ENCODE assay signal across 7 cellular contexts in the genomic region with DNA sequence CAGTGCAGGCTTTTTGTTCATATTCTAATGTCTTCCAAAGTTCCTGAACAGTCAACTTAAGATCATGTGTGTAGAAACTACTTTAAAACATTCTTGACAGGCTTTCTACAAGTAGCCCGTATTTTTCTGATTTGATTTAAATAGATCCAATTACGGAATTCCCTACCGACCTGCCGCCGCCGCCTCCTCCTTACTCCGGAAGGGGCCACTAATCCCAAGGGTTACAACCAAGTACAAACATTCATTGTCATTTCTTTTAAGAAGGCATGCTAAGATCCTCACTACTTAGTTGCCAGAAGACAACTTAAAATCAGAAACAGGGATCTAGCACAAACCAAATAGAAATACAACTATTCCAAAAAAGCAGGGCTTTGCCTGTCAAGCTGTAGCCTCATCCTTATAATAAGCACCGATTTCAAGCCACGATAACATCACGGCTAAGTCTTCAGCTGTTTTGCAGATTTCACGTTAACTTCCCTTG. TPM values are rescaled to one million over a fixed set of nuclear protein-coding genes. Genes with fewer than 3 reads are reported as not detected.
DNase-seq lines count a peak whose midpoint lies in the region; ATAC-seq, FAIRE-seq and TF ChIP-seq lines count a peak whose summit lies in the region.

No MANE protein-coding gene starts in this region.

- peaks cover 4 to 13% (median 7%) of the 10 kb centered on the region in 5 donors for H3K36me3 Mint-ChIP-seq in naive thymus-derived CD4-positive, alpha-beta T cell

- TF ChIP-seq EP300 in H1 (IDR thresholded peaks at IDR 0.05; ENCODE audit: borderline replicate concordance in 1 of 2, low read depth in 2 of 2, low read length in 2 of 2), result no peak

- peak overlapping the region; percentile 94 to 100 (median 99) for H3K27ac Mint-ChIP-seq in naive thymus-derived CD4-positive, alpha-beta T cell

- TF ChIP-seq CTCF in PC-9 (conservative IDR thresholded peaks at IDR 0.05) (0 out of 2 replicates have a peak, but pooled peaks have one; percentile 18), H1 (IDR thresholded peaks at IDR 0.05; ENCODE audit: control extremely low read depth in 1 of 3, insufficient read depth in 1 of 3, low read depth in 1 of 3, low read length in 3 of 3) (no peak)

- no peak overlapping the region for H3K14ac ChIP-seq in H1 (ENCODE audit: insufficient read length)

- H3K36me3 ChIP-seq in PC-9 (ENCODE audit: low read depth) (no peaks in the 10 kb centered on the region), H1 (ENCODE audit: control insufficient read depth in 2 of 4, insufficient read depth in 4 of 4, low read length in 3 of 4) (no peaks in the 10 kb centered on the region)
- peaks cover 0 to 4% (median 0%) of the 10 kb centered on the region in 3 experiments for H3K36me3 ChIP-seq in naive thymus-derived CD4-positive, alpha-beta T cell (ENCODE audit: control insufficient read depth in 2 of 3, insufficient read depth in 3 of 3, low read length in 3 of 3)

- H3K4me1 Mint-ChIP-seq in naive thymus-derived CD4-positive, alpha-beta T cell, result peaks cover 39 to 68% (median 57%) of the 10 kb centered on the region in 7 donors

- H4K8ac ChIP-seq in H1 (ENCODE audit: extremely low read depth, insufficient read depth, low read length), result no peak overlapping the region

- DNase-seq in GM19239 (ENCODE audit: insufficient read length, low spot score) (no peak), PC-9 (peak; percentile 15 to 34), H1 (ENCODE audit: low read depth in 1 of 2, low spot score in 2 of 2) (no peak), DMS153 (lab: John Stamatoyannopoulos, UW) (no peak), mesenteric fat pad (ENCODE audit: low spot score) (no peak)
- no peak for DNase-seq in naive thymus-derived CD4-positive, alpha-beta T cell
- no peak for DNase-seq in activated effector memory CD4-positive, alpha-beta T cell treated with anti-CD3 and anti-CD28 coated beads, Interleukin-2, amount 50 U/mL, for 16 hours

- H3K9me2 ChIP-seq in PC-9 (ENCODE audit: insufficient read depth), result no peaks in the 10 kb centered on the region

- FAIRE-seq in GM19239 (lab: Jason Lieb, UNC) (peak; percentile 40), H1 (lab: Jason Lieb, UNC) (no peak)

- TF ChIP-seq RAD21 in H1 (IDR thresholded peaks at IDR 0.05 in 1 of 2, conservative IDR thresholded peaks at IDR 0.05 in 1 of 2; ENCODE audit: low read depth in 2 of 2, low read length in 2 of 2), result no peak

- H3K9me3 ChIP-seq in PC-9 (ENCODE audit: insufficient read depth, low read depth) (no peaks in the 10 kb centered on the region), H1 (ENCODE audit: insufficient read depth in 2 of 2, low read depth in 1 of 2, low read length in 1 of 2) (no peaks in the 10 kb centered on the region)
- H3K9me3 ChIP-seq in naive thymus-derived CD4-positive, alpha-beta T cell (ENCODE audit: control insufficient read depth in 2 of 3, low read length in 3 of 3), result no peaks in the 10 kb centered on the region

- peak overlapping the region; percentile 10 for H2BK12ac ChIP-seq in H1 (ENCODE audit: low read depth, low read length)

- WGBS in H1 (ENCODE audit: extremely low coverage in 1 of 2, insufficient coverage in 1 of 2, insufficient read length in 1 of 2, insufficient replicate concordance in 2 of 2, low coverage in 1 of 2, low lambda C conversion rate in 2 of 2, missing lambda C conversion rate in 1 of 2), 2 experiments, result 1% methylated on average over 11 of the region's 11 CpGs; no CpG with 5 or more reads in 1 of the 2 experiments

- TF ChIP-seq POLR2A in H1 (IDR thresholded peaks at IDR 0.05; ENCODE audit: control extremely low read depth in 1 of 2, low read depth in 2 of 2, low read length in 2 of 2), result no peak; a peak in 1 of 3 replicates

- peak overlapping the region; percentile 82 for H3K4me2 ChIP-seq in PC-9
- peak overlapping the region; percentile 84 to 100 for H3K4me2 ChIP-seq in H1 (ENCODE audit: insufficient read depth in 1 of 2, low read depth in 2 of 2, low read length in 2 of 2)

- H3K79me2 ChIP-seq in PC-9 (ENCODE audit: low read depth), result peaks cover 57% of the 10 kb centered on the region
- peaks cover 24 to 55% of the 10 kb centered on the region in 2 experiments for H3K79me2 ChIP-seq in H1 (ENCODE audit: control insufficient read depth in 1 of 2, insufficient read depth in 2 of 2, low read length in 2 of 2)

- no peak overlapping the region for H3K56ac ChIP-seq in H1 (replicated peaks; ENCODE audit: insufficient read length, low read depth, low read length)

- H2BK120ac ChIP-seq in H1 (replicated peaks; ENCODE audit: low read depth, low read length), result no peak overlapping the region

- H3K27ac ChIP-seq in PC-9 (peak overlapping the region; percentile 71), H1 (ENCODE audit: low read depth, low read length) (peak overlapping the region; percentile 98)
- peak overlapping the region; percentile 98 for H3K27ac ChIP-seq in naive thymus-derived CD4-positive, alpha-beta T cell (ENCODE audit: low read depth, low read length)

- peak overlapping the region; percentile 93 for H2BK5ac ChIP-seq in H1 (ENCODE audit: low read depth, low read length)

- H3K9ac ChIP-seq in H1 (replicated peaks in 1 of 4; ENCODE audit: extremely low read depth in 1 of 4, low read depth in 3 of 4, low read length in 3 of 4), result peak overlapping the region; percentile 92 to 97 (median 97)

- H3K4me1 ChIP-seq in PC-9 (replicated peaks; ENCODE audit: insufficient read depth) (peaks cover 37% of the 10 kb centered on the region), H1 (replicated peaks in 1 of 4; ENCODE audit: control insufficient read depth in 3 of 4, insufficient read depth in 4 of 4, low read length in 3 of 4) (peaks cover 0 to 9% (median 6%) of the 10 kb centered on the region in 4 experiments; a peak in 4 of 7 replicates)
- H3K4me1 ChIP-seq in naive thymus-derived CD4-positive, alpha-beta T cell (ENCODE audit: control insufficient read depth in 2 of 2, insufficient read depth in 2 of 2, low read length in 2 of 2), result peaks cover 22 to 24% of the 10 kb centered on the region in 2 donors

- no peak overlapping the region for H4K91ac ChIP-seq in H1 (replicated peaks; ENCODE audit: insufficient read length, low read length)

- POLR2A ChIA-PET in PC-9 (lab: Charles Lee; ENCODE audit: unreplicated experiment), result no interaction called here
- POLR2A ChIA-PET in H1 (lab: Charles Lee; ENCODE audit: partially characterized antibody), result interaction anchor here (0.9 to 1.6 kb wide), 4 partner anchors 9 to 50 kb away, joined by 3 to 8 read pairs (median 3); no protein-coding TSS in a partner anchor
- POLR2A ChIA-PET in naive thymus-derived CD4-positive, alpha-beta T cell (lab: Charles Lee), result interaction anchor here (1.9 to 2.8 kb wide), 4 partner anchors 20 to 108 kb away, joined by 6 to 17 read pairs (median 13); a partner anchor contains a TSS

- H2BK20ac ChIP-seq in H1 (ENCODE audit: low read length), result no peak overlapping the region

- H3F3A ChIP-seq in PC-9 (ENCODE audit: insufficient read depth, low read depth), result peaks cover 7% of the 10 kb centered on the region; the same call in 1 of the 2 replicates

- peaks cover 0 to 12% (median 0%) of the 10 kb centered on the region in 5 donors for H3K27me3 Mint-ChIP-seq in naive thymus-derived CD4-positive, alpha-beta T cell

- H2AFZ ChIP-seq in PC-9 (peak overlapping the region; percentile 98), H1 (ENCODE audit: low read length) (0 out of 2 replicates have a peak overlapping the region, but pooled peaks have one; percentile 36)

- peaks cover 3% of the 10 kb centered on the region for H3K23me2 ChIP-seq in H1 (ENCODE audit: low read depth, low read length)

- peak overlapping the region; percentile 14; the same call in 1 of the 2 replicates for H3K18ac ChIP-seq in H1 (ENCODE audit: extremely low read depth, low read length)

- peak overlapping the region; percentile 91 to 100 (median 96) for H3K4me3 Mint-ChIP-seq in naive thymus-derived CD4-positive, alpha-beta T cell

- no peak overlapping the region for H3K4ac ChIP-seq in H1 (replicated peaks; ENCODE audit: insufficient read length, low read depth, low read length)

- CTCF ChIA-PET in PC-9 (lab: Charles Lee), result no interaction called here
- CTCF ChIA-PET in H1 (lab: Charles Lee; ENCODE audit: partially characterized antibody), result no interaction called here
- CTCF ChIA-PET in naive thymus-derived CD4-positive, alpha-beta T cell (lab: Charles Lee), result interaction anchor here (1.1 kb wide), 1 partner anchor 68 kb away, joined by 3 read pairs; no protein-coding TSS in a partner anchor

- H3K79me1 ChIP-seq in H1 (ENCODE audit: low read depth, low read length), result no peaks in the 10 kb centered on the region

- H4K20me1 ChIP-seq in PC-9 (ENCODE audit: insufficient read depth) (peaks cover 50% of the 10 kb centered on the region), H1 (replicated peaks in 1 of 2; ENCODE audit: control insufficient read depth in 1 of 2, insufficient read depth in 2 of 2, low read length in 2 of 2) (peaks cover 2 to 13% of the 10 kb centered on the region in 2 experiments)

- H2AK5ac ChIP-seq in H1 (ENCODE audit: low read depth, low read length), result peak overlapping the region; percentile 84

- no TSS peak for BruUV-seq in PC-9 (replicated peaks; lab: Mats Ljungman, UMichigan)

- no peak overlapping the region for H4K5ac ChIP-seq in H1 (ENCODE audit: insufficient read length, low read depth, low read length)

- H3K27me3 ChIP-seq in PC-9 (ENCODE audit: insufficient read depth, low read depth), result no peaks in the 10 kb centered on the region
- H3K27me3 ChIP-seq in H1 (replicated peaks in 1 of 4; ENCODE audit: control insufficient read depth in 3 of 4, extremely low read depth in 1 of 4, insufficient read depth in 3 of 4, low read length in 3 of 4), result no peaks in the 10 kb centered on the region
- no peaks in the 10 kb centered on the region for H3K27me3 ChIP-seq in naive thymus-derived CD4-positive, alpha-beta T cell (ENCODE audit: control insufficient read depth in 2 of 2, insufficient read depth in 2 of 2, low read length in 2 of 2)

- intact Hi-C loops in PC-9 (cut with micrococcal nuclease; ENCODE audit: unreplicated experiment), result loop anchor here (2.0 to 5.0 kb wide), 4 partner anchors 39 to 283 kb away; a partner anchor contains a TSS
- intact Hi-C loops in naive thymus-derived CD4-positive, alpha-beta T cell (cut with micrococcal nuclease), result loop anchor here (1.0 to 2.0 kb wide), 6 partner anchors 20 to 422 kb away; a partner anchor contains a TSS

- H3K9me3 Mint-ChIP-seq in naive thymus-derived CD4-positive, alpha-beta T cell, result no peaks in the 10 kb centered on the region

- H2BK15ac ChIP-seq in H1 (ENCODE audit: low read length), result no peak overlapping the region

- no peak for ATAC-seq in naive thymus-derived CD4-positive, alpha-beta T cell

- H3K23ac ChIP-seq in H1 (ENCODE audit: insufficient read length), result no peak overlapping the region

- H3K4me3 ChIP-seq in PC-9, result peak overlapping the region; percentile 89
- peak overlapping the region; percentile 93 to 99 (median 96) for H3K4me3 ChIP-seq in H1 (ENCODE audit: extremely low read depth in 1 of 4, insufficient read depth in 2 of 4, low read depth in 3 of 4, low read length in 4 of 4)
- H3K4me3 ChIP-seq in naive thymus-derived CD4-positive, alpha-beta T cell (ENCODE audit: low read length), result peak overlapping the region; percentile 79

RNA-seq across cellular contexts. Expression of a gene that starts 0.8 kb away (rescaled TPM):
- 53.7 and 59.3 TPM in 2 replicates for total RNA-seq in PC-9 (2021)
- total RNA-seq in H1 (2021; fragmentation: NEBNext Ultra II Directional; extraction: Animal tissue kit (Norgen Biotek cat#: 25700)), result 82.7 and 84.6 TPM in 2 replicates
- 12.7 and 18.1 TPM in 2 replicates for polyA plus RNA-seq in H1 (2011; rRNA removed)
- polyA plus RNA-seq in H1 (2011; cell fraction: cytosol; rRNA removed), result 22.6 TPM
- polyA plus RNA-seq in H1 (2011; cell fraction: nucleus; rRNA removed), result 15.0 TPM
- polyA plus RNA-seq in H1 (2012, experiment 1 of 2), result 25.1 to 36.9 TPM (median 30.0 TPM) in 4 replicates
- polyA plus RNA-seq in H1 (2012, experiment 2 of 2), result 6.4 TPM
- 23.5 TPM for polyA plus RNA-seq in H1 (2013, experiment 1 of 2)
- 28.3 TPM for polyA plus RNA-seq in H1 (2013, experiment 2 of 2)
- polyA minus RNA-seq in H1 (2011; rRNA and poly(A)+ RNA removed), result 85.4 and 137 TPM in 2 replicates
- polyA minus RNA-seq in H1 (2011; cell fraction: cytosol; rRNA and poly(A)+ RNA removed), result 36.5 TPM
- 79.7 TPM for polyA minus RNA-seq in H1 (2011; cell fraction: nucleus; rRNA and poly(A)+ RNA removed)
- 10 to 100 TPM; 62.6 to 98.7 (median 72.3) TPM for total RNA-seq in naive thymus-derived CD4-positive, alpha-beta T cell
- polyA plus RNA-seq in naive thymus-derived CD4-positive, alpha-beta T cell, result 10 to 100 TPM; 36.7 to 50.4 TPM
- total RNA-seq in mesenteric fat pad, result 53.7 TPM

RNA-seq across cellular contexts. Expression of a gene that starts 47.8 kb away (rescaled TPM):
- total RNA-seq in PC-9 (2021) (40.4 and 46.4 TPM in 2 replicates), mesenteric fat pad (26.4 TPM)
- 73.9 and 80.6 TPM in 2 replicates for total RNA-seq in H1 (2021; fragmentation: NEBNext Ultra II Directional; extraction: Animal tissue kit (Norgen Biotek cat#: 25700))
- 19.5 and 25.3 TPM in 2 replicates for polyA plus RNA-seq in H1 (2011; rRNA removed)
- 30.6 TPM for polyA plus RNA-seq in H1 (2011; cell fraction: cytosol; rRNA removed)
- polyA plus RNA-seq in H1 (2011; cell fraction: nucleus; rRNA removed), result 16.6 TPM
- 61.7 to 86.0 TPM (median 67.9 TPM) in 4 replicates for polyA plus RNA-seq in H1 (2012, experiment 1 of 2)
- 23.1 TPM for polyA plus RNA-seq in H1 (2012, experiment 2 of 2)
- polyA plus RNA-seq in H1 (2013, experiment 1 of 2), result 34.6 TPM
- polyA plus RNA-seq in H1 (2013, experiment 2 of 2), result 37.0 TPM
- 50.4 and 50.8 TPM in 2 replicates for polyA minus RNA-seq in H1 (2011; rRNA and poly(A)+ RNA removed)
- 17.6 TPM for polyA minus RNA-seq in H1 (2011; cell fraction: cytosol; rRNA and poly(A)+ RNA removed)
- 11.2 TPM for polyA minus RNA-seq in H1 (2011; cell fraction: nucleus; rRNA and poly(A)+ RNA removed)
- 10 to 100 TPM; 22.9 to 45.6 (median 30.7) TPM for total RNA-seq in naive thymus-derived CD4-positive, alpha-beta T cell
- polyA plus RNA-seq in naive thymus-derived CD4-positive, alpha-beta T cell, result 10 to 100 TPM; 41.0 to 42.1 TPM

Comparison
In these comparisons a context has a peak if more than half of its experiments do, and no peak if none do; other contexts are left out.
1. DNase-seq: peak in PC-9 (2 of 2); none in GM19239 (single experiment), H1 (0 of 2), naive thymus-derived CD4-positive, alpha-beta T cell (0 of 9), DMS153 (single experiment), mesenteric fat pad (single experiment) and activated effector memory CD4-positive, alpha-beta T cell treated with anti-CD3 and anti-CD28 coated beads, Interleukin-2, amount 50 U/mL, for 16 hours (single experiment).
2. Peak in every context shown above with its lines, with median percentiles within 50 percentile points of each other: H3K27ac ChIP-seq and H3K4me3 ChIP-seq.